ENCODE assay signal across 1 cellular context in the genomic region with DNA sequence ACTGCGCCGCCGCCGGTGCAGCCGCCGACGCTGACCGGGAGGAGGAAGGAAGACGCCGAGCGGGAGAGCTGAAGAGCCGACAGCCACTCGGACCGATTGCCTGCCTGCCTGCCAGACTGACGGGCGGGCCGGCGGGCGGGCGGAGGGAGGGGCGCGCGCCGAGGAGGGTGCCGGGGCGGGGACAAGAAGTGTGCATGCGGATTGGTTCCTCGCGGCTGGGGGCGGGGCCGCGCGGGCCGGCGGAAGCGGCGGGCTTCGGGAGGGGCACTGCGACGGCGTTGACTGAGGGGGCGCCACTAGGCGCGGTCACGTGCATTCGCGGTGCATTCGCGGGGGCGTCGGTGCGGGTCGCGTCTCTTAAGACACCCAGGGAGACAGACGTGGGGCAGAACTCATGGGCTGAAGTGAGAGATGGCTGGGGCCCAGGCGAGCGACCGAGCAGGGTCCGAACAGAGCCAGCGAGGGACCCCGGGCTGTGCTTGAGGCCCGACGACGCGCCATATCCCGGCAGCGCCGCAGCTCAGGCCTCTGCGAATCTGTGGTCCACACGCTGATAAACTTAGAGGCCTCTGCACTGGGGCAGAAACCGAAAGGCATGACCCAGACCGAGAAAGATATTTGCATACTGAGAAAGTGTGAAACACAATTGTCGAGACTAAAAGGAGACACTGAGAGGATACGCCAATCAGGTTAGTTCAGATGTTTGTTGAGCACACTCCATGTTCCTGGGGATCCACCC.
TF ChIP-seq lines count a peak whose summit lies in the region.

A gene (minus strand): TSS at position 118 of the 739 bp plus-strand sequence. CDS start 205 bp downstream, outside the sequence.

TF ChIP-seq in HepG2, 621 proteins besides CTCF, POLR2A, EP300 and RAD21 (continued from another document and continues in another):
- TF ChIP-seq, protein P1, sequence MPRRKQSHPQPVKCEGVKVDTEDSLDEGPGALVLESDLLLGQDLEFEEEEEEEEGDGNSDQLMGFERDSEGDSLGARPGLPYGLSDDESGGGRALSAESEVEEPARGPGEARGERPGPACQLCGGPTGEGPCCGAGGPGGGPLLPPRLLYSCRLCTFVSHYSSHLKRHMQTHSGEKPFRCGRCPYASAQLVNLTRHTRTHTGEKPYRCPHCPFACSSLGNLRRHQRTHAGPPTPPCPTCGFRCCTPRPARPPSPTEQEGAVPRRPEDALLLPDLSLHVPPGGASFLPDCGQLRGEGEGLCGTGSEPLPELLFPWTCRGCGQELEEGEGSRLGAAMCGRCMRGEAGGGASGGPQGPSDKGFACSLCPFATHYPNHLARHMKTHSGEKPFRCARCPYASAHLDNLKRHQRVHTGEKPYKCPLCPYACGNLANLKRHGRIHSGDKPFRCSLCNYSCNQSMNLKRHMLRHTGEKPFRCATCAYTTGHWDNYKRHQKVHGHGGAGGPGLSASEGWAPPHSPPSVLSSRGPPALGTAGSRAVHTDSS (CRISPR knock-in tag; conservative IDR thresholded peaks at IDR 0.05) = no peak
- peak; percentile 62 for TF ChIP-seq KLF6 (CRISPR knock-in tag; IDR thresholded peaks at IDR 0.05)
- TF ChIP-seq ZNF570 (CRISPR knock-in tag; IDR thresholded peaks at IDR 0.05; ENCODE audit: borderline replicate concordance) = no peak
- TF ChIP-seq SCMH1 (CRISPR knock-in tag; IDR thresholded peaks at IDR 0.05; ENCODE audit: borderline replicate concordance) = no peak
- TF ChIP-seq, protein P2, sequence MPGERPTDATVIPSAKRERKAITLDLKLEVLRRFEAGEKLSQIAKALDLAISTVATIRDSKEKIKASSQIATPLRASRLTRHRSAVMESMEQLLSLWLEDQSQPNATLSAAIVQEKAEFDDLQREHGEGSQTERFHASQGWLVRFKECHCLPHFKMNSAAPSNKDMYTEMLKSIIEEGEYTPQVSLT (CRISPR knock-in tag; IDR thresholded peaks at IDR 0.05; ENCODE audit: borderline replicate concordance, low read depth) = no peak
- TF ChIP-seq ZNF431 (CRISPR knock-in tag; IDR thresholded peaks at IDR 0.05; ENCODE audit: borderline replicate concordance, low read depth) = peak; percentile 53; the same call in 1 of the 2 replicates
- no peak for TF ChIP-seq MBD4 (IDR thresholded peaks at IDR 0.05; ENCODE audit: borderline replicate concordance, low read length)
- no peak for TF ChIP-seq ZIK1 (CRISPR knock-in tag; IDR thresholded peaks at IDR 0.05; ENCODE audit: borderline replicate concordance, low read depth)
- no peak for TF ChIP-seq ZNF782 (CRISPR knock-in tag; IDR thresholded peaks at IDR 0.05; ENCODE audit: borderline replicate concordance)
- no peak for TF ChIP-seq IKZF4 (CRISPR knock-in tag; IDR thresholded peaks at IDR 0.05; ENCODE audit: borderline replicate concordance, low read depth, not compliant biosample characterization)
- TF ChIP-seq MED8 (CRISPR knock-in tag; IDR thresholded peaks at IDR 0.05; ENCODE audit: insufficient replicate concordance) = no peak
- no peak for TF ChIP-seq JUND (CRISPR knock-in tag; IDR thresholded peaks at IDR 0.05)
- TF ChIP-seq, protein P3, sequence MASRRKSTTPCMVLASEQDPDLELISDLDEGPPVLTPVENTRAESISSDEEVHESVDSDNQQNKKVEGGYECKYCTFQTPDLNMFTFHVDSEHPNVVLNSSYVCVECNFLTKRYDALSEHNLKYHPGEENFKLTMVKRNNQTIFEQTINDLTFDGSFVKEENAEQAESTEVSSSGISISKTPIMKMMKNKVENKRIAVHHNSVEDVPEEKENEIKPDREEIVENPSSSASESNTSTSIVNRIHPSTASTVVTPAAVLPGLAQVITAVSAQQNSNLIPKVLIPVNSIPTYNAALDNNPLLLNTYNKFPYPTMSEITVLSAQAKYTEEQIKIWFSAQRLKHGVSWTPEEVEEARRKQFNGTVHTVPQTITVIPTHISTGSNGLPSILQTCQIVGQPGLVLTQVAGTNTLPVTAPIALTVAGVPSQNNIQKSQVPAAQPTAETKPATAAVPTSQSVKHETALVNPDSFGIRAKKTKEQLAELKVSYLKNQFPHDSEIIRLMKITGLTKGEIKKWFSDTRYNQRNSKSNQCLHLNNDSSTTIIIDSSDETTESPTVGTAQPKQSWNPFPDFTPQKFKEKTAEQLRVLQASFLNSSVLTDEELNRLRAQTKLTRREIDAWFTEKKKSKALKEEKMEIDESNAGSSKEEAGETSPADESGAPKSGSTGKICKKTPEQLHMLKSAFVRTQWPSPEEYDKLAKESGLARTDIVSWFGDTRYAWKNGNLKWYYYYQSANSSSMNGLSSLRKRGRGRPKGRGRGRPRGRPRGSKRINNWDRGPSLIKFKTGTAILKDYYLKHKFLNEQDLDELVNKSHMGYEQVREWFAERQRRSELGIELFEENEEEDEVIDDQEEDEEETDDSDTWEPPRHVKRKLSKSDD (CRISPR knock-in tag; IDR thresholded peaks at IDR 0.05; ENCODE audit: low read depth) = no peak
- peak; percentile 50 for TF ChIP-seq ISL2 (CRISPR knock-in tag; IDR thresholded peaks at IDR 0.05)
- TF ChIP-seq GABPB1 (CRISPR knock-in tag; IDR thresholded peaks at IDR 0.05) = peak; percentile 89
- no peak for TF ChIP-seq EZH2 (conservative IDR thresholded peaks at IDR 0.05; ENCODE audit: low read depth, low read length)
- peak; percentile 62; the same call in 1 of the 2 replicates for TF ChIP-seq MED1 (CRISPR knock-in tag; IDR thresholded peaks at IDR 0.05)
- peak; percentile 67 for TF ChIP-seq NFYC (CRISPR knock-in tag; IDR thresholded peaks at IDR 0.05)
- no peak for TF ChIP-seq TCF12 (IDR thresholded peaks at IDR 0.05)
- TF ChIP-seq TCF12 (CRISPR knock-in tag; IDR thresholded peaks at IDR 0.05) = 0 out of 2 replicates have a peak, but pooled peaks have one; percentile 12
- no peak for TF ChIP-seq TMF1 (CRISPR knock-in tag; IDR thresholded peaks at IDR 0.05; ENCODE audit: low read depth)
- no peak for TF ChIP-seq RELA (CRISPR knock-in tag; IDR thresholded peaks at IDR 0.05)
- TF ChIP-seq, protein P4, sequence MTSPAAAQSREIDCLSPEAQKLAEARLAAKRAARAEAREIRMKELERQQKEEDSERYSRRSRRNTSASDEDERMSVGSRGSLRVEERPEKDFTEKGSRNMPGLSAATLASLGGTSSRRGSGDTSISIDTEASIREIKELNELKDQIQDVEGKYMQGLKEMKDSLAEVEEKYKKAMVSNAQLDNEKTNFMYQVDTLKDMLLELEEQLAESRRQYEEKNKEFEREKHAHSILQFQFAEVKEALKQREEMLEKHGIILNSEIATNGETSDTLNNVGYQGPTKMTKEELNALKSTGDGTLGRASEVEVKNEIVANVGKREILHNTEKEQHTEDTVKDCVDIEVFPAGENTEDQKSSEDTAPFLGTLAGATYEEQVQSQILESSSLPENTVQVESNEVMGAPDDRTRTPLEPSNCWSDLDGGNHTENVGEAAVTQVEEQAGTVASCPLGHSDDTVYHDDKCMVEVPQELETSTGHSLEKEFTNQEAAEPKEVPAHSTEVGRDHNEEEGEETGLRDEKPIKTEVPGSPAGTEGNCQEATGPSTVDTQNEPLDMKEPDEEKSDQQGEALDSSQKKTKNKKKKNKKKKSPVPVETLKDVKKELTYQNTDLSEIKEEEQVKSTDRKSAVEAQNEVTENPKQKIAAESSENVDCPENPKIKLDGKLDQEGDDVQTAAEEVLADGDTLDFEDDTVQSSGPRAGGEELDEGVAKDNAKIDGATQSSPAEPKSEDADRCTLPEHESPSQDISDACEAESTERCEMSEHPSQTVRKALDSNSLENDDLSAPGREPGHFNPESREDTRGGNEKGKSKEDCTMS (CRISPR knock-in tag; conservative IDR thresholded peaks at IDR 0.05) = no peak
- TF ChIP-seq FOXK1 (CRISPR knock-in tag; IDR thresholded peaks at IDR 0.05; ENCODE audit: borderline replicate concordance, low read depth) = no peak
- TF ChIP-seq, protein P5, sequence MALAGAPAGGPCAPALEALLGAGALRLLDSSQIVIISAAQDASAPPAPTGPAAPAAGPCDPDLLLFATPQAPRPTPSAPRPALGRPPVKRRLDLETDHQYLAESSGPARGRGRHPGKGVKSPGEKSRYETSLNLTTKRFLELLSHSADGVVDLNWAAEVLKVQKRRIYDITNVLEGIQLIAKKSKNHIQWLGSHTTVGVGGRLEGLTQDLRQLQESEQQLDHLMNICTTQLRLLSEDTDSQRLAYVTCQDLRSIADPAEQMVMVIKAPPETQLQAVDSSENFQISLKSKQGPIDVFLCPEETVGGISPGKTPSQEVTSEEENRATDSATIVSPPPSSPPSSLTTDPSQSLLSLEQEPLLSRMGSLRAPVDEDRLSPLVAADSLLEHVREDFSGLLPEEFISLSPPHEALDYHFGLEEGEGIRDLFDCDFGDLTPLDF (CRISPR knock-in tag; IDR thresholded peaks at IDR 0.05) = peak; percentile 60; the same call in 1 of the 2 replicates
- TF ChIP-seq, protein P6, sequence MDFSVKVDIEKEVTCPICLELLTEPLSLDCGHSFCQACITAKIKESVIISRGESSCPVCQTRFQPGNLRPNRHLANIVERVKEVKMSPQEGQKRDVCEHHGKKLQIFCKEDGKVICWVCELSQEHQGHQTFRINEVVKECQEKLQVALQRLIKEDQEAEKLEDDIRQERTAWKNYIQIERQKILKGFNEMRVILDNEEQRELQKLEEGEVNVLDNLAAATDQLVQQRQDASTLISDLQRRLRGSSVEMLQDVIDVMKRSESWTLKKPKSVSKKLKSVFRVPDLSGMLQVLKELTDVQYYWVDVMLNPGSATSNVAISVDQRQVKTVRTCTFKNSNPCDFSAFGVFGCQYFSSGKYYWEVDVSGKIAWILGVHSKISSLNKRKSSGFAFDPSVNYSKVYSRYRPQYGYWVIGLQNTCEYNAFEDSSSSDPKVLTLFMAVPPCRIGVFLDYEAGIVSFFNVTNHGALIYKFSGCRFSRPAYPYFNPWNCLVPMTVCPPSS (IDR thresholded peaks at IDR 0.05) = no peak
- TF ChIP-seq ZNF749 (CRISPR knock-in tag; IDR thresholded peaks at IDR 0.05; ENCODE audit: borderline replicate concordance) = no peak; the same call in 1 of the 2 replicates
- TF ChIP-seq, protein P7, sequence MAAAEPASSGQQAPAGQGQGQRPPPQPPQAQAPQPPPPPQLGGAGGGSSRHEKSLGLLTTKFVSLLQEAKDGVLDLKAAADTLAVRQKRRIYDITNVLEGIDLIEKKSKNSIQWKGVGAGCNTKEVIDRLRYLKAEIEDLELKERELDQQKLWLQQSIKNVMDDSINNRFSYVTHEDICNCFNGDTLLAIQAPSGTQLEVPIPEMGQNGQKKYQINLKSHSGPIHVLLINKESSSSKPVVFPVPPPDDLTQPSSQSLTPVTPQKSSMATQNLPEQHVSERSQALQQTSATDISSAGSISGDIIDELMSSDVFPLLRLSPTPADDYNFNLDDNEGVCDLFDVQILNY (CRISPR knock-in tag; conservative IDR thresholded peaks at IDR 0.05) = peak; percentile 68; the same call in 1 of the 2 replicates
- TF ChIP-seq ZEB1 (IDR thresholded peaks at IDR 0.05; ENCODE audit: insufficient replicate concordance, low read depth) = no peak
- no peak for TF ChIP-seq ZC3H4 (CRISPR knock-in tag; IDR thresholded peaks at IDR 0.05; ENCODE audit: borderline replicate concordance)
- no peak for TF ChIP-seq PCBP1 (IDR thresholded peaks at IDR 0.05; ENCODE audit: borderline replicate concordance, low read depth, low read length)
- TF ChIP-seq HHEX (CRISPR knock-in tag; IDR thresholded peaks at IDR 0.05) = no peak
- no peak for TF ChIP-seq ZNF101 (CRISPR knock-in tag; IDR thresholded peaks at IDR 0.05; ENCODE audit: borderline replicate concordance, low read depth)
- TF ChIP-seq, protein P8, sequence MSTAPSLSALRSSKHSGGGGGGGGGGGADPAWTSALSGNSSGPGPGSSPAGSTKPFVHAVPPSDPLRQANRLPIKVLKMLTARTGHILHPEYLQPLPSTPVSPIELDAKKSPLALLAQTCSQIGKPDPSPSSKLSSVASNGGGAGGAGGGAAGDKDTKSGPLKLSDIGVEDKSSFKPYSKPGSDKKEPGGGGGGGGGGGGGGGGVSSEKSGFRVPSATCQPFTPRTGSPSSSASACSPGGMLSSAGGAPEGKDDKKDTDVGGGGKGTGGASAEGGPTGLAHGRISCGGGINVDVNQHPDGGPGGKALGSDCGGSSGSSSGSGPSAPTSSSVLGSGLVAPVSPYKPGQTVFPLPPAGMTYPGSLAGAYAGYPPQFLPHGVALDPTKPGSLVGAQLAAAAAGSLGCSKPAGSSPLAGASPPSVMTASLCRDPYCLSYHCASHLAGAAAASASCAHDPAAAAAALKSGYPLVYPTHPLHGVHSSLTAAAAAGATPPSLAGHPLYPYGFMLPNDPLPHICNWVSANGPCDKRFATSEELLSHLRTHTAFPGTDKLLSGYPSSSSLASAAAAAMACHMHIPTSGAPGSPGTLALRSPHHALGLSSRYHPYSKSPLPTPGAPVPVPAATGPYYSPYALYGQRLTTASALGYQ (CRISPR knock-in tag; IDR thresholded peaks at IDR 0.05) = peak; percentile 20; the same call in 1 of the 2 replicates
- TF ChIP-seq, protein P9, sequence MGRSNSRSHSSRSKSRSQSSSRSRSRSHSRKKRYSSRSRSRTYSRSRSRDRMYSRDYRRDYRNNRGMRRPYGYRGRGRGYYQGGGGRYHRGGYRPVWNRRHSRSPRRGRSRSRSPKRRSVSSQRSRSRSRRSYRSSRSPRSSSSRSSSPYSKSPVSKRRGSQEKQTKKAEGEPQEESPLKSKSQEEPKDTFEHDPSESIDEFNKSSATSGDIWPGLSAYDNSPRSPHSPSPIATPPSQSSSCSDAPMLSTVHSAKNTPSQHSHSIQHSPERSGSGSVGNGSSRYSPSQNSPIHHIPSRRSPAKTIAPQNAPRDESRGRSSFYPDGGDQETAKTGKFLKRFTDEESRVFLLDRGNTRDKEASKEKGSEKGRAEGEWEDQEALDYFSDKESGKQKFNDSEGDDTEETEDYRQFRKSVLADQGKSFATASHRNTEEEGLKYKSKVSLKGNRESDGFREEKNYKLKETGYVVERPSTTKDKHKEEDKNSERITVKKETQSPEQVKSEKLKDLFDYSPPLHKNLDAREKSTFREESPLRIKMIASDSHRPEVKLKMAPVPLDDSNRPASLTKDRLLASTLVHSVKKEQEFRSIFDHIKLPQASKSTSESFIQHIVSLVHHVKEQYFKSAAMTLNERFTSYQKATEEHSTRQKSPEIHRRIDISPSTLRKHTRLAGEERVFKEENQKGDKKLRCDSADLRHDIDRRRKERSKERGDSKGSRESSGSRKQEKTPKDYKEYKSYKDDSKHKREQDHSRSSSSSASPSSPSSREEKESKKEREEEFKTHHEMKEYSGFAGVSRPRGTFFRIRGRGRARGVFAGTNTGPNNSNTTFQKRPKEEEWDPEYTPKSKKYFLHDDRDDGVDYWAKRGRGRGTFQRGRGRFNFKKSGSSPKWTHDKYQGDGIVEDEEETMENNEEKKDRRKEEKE (IDR thresholded peaks at IDR 0.05) = no peak
- TF ChIP-seq SIN3A (IDR thresholded peaks at IDR 0.05; ENCODE audit: borderline replicate concordance, low read depth, low read length) = peak; percentile 48; the same call in 1 of the 2 replicates
